In genomic region chr4:126874533-126874932, GRCh38 we compare ENCODE assay signal across 20 cellular contexts.
"Had no signal": no experiment of that assay in that cellular context is flagged by ENCODE, and none has a peak within 500 bp of the region (broad histone marks: within the 10 kb centered on the region; RNA-seq: fewer than 3 reads in every experiment).

No MANE protein-coding gene starts in this region.

- H3K9me3 ChIP-seq: MG63, SK-N-SH had no signal

- H3K27me3 ChIP-seq: MG63 had no signal

- H3K4me3 ChIP-seq: MG63 had no signal

- DNase-seq: Karpas-422, KG1, MG63, NCI-H1092, NCI-H1105 treated with DMSO at 0.1 percent for 48 hours, NCI-H1417 treated with DMSO at 0.1 percent for 48 hours, NCI-H146, NCI-H1694 treated with DMSO at 0.1 percent for 48 hours, NCI-H2029, NCI-H2081 treated with DMSO at 0.1 percent for 48 hours, NCI-H2171, NCI-H226, NCI-H446, NCI-H510A, NCI-H524 treated with DMSO at 0.1 percent for 48 hours, NCI-H69, NCI-H774, RPMI8226, SHP77, SK-N-SH had no signal

- H3K36me3 ChIP-seq: MG63 had no signal
